8 cellular contexts compared by ENCODE assay signal in the genomic region with DNA sequence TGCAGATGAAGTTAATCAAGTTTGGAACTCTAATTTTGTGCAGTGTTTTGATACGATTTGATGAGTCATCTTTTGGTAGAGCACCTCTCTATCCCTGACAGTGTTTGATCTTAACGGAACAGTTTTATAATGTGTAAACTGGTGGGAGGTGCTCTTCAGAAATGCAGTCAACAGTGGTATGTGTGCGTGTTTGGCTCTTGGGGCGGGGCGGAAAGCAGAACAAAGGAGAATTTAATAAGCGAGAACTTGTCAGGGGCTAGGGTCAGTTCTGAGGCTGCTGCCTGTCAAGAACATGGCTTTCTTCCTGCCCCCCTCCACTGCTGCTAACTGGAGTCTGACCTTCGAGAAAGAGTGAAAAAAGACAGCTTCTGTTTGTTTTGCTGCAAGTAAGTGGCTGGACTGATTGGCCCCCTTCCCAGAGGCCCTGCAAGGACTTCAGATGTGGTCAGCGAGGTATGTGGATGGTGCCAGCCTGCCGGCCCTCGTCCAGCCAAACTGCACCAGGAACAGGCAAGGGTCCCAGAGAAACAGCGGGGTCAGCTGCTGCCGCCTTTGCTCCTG. TPM values are rescaled to one million over a fixed set of nuclear protein-coding genes. Genes with fewer than 3 reads are reported as not detected.
DNase-seq lines count a peak whose midpoint lies in the region; ATAC-seq and TF ChIP-seq lines count a peak whose summit lies in the region.

No MANE protein-coding gene starts in this region.

- peak overlapping the region; percentile 52 for H3K4me2 ChIP-seq in IMR-90 (ENCODE audit: low read depth, low read length)

- peaks cover 38% of the 10 kb centered on the region for H4K20me1 ChIP-seq in IMR-90 (ENCODE audit: insufficient read depth, low read length)

- no peaks in the 10 kb centered on the region for H3K27me3 ChIP-seq in IMR-90 (ENCODE audit: control insufficient read depth, insufficient read depth, low read length)

- H3K27ac Mint-ChIP-seq in endothelial cell (ENCODE audit: unreplicated experiment) = peak overlapping the region; percentile 70
- H3K27ac Mint-ChIP-seq in naive thymus-derived CD8-positive, alpha-beta T cell = peak overlapping the region; percentile 0 to 99 (median 96)

- no peak overlapping the region for H3K27ac ChIP-seq in IMR-90 (ENCODE audit: insufficient read depth, low read length)

- peak overlapping the region; percentile 1 for H2AK9ac ChIP-seq in IMR-90 (replicated peaks; ENCODE audit: low read depth, low read length, poor library complexity)

- H3K4ac ChIP-seq in IMR-90 (ENCODE audit: low read depth, low read length) = peak overlapping the region; percentile 12; the same call in 1 of the 2 replicates

- H3K79me1 ChIP-seq in IMR-90 (ENCODE audit: low read depth in 1 of 2, low read length in 2 of 2) = peaks cover 23 to 85% of the 10 kb centered on the region in 2 experiments

- CTCF ChIA-PET in IMR-90 (lab: Yijun Ruan, JAX) = interaction anchor here (0.5 to 1.1 kb wide), 3 partner anchors 20 to 54 kb away, joined by 3 to 4 read pairs (median 4); no protein-coding TSS in a partner anchor

- no TSS peak for BruUV-seq in IMR-90 (replicated peaks; lab: Mats Ljungman, UMichigan)

- H2BK15ac ChIP-seq in IMR-90 (ENCODE audit: low read depth, low read length) = no peak overlapping the region

- intact Hi-C loops in IMR-90 (cut with micrococcal nuclease) = no loop called here

- H4K5ac ChIP-seq in IMR-90 (ENCODE audit: low read depth, low read length) = peak overlapping the region; percentile 5; the same call in 1 of the 2 replicates

- in situ Hi-C loops in IMR-90 (cut with MboI; ENCODE audit: low sequenced_read_pairs) = no loop called here

- no peak for TF ChIP-seq RAD21 in IMR-90 (IDR thresholded peaks at IDR 0.05; ENCODE audit: low read length)

- H4K8ac ChIP-seq in IMR-90 (ENCODE audit: low read depth in 2 of 2, low read length in 2 of 2) = no peak overlapping the region

- H3K14ac ChIP-seq in IMR-90 (replicated peaks; ENCODE audit: low read depth, low read length) = 0 out of 2 replicates have a peak overlapping the region, but pooled peaks have one; percentile 33

- peaks cover 11% of the 10 kb centered on the region for H3K9me1 ChIP-seq in IMR-90 (ENCODE audit: insufficient read depth, low read length)

- ATAC-seq in IMR-90 (ENCODE audit: low read depth) = peak; percentile 82
- ATAC-seq in naive thymus-derived CD8-positive, alpha-beta T cell = peak; percentile 29 to 44
- peak; percentile 62 for ATAC-seq in stimulated activated naive CD8-positive, alpha-beta T cell treated with anti-CD3 and anti-CD28 coated beads, Interleukin-15, Interleukin-2, amounts not matched to agents 100 U/mL and 50 U/mL, for 24 hours
- ATAC-seq in GM21423 (IDR thresholded peaks at IDR 0.05; ENCODE audit: unreplicated experiment) = no peak
- no peak for ATAC-seq in HG03457 (IDR thresholded peaks at IDR 0.05; ENCODE audit: unreplicated experiment)

- H2AK5ac ChIP-seq in IMR-90 (ENCODE audit: low read depth, low read length) = no peak overlapping the region

- no peak overlapping the region for H3K18ac ChIP-seq in IMR-90 (ENCODE audit: low read depth, low read length)

- no peak overlapping the region for H2BK20ac ChIP-seq in IMR-90 (ENCODE audit: low read depth, low read length)

- H2AFZ ChIP-seq in IMR-90 (replicated peaks; ENCODE audit: low read length, poor library complexity) = peak overlapping the region; percentile 3

- H3K4me3 Mint-ChIP-seq in endothelial cell (ENCODE audit: unreplicated experiment) = peak overlapping the region; percentile 10
- H3K4me3 Mint-ChIP-seq in naive thymus-derived CD8-positive, alpha-beta T cell = peak overlapping the region in 9 of 10 donors; percentile 44 to 82 (median 64)

- no peak for TF ChIP-seq POLR2A in IMR-90 (IDR thresholded peaks at IDR 0.05; ENCODE audit: low read depth, low read length)

- no peak overlapping the region for H2BK5ac ChIP-seq in IMR-90 (ENCODE audit: low read depth, low read length, poor library complexity, severe bottlenecking)

- no peaks in the 10 kb centered on the region for H3K9me3 Mint-ChIP-seq in endothelial cell (ENCODE audit: unreplicated experiment)
- H3K9me3 Mint-ChIP-seq in naive thymus-derived CD8-positive, alpha-beta T cell = no peaks in the 10 kb centered on the region

- peaks cover 16% of the 10 kb centered on the region for H3K36me3 Mint-ChIP-seq in endothelial cell (ENCODE audit: low read depth, unreplicated experiment)
- H3K36me3 Mint-ChIP-seq in naive thymus-derived CD8-positive, alpha-beta T cell = peaks cover 0 to 7% (median 5%) of the 10 kb centered on the region in 3 donors

- peak overlapping the region; percentile 19; the same call in 1 of the 2 replicates for H3K23ac ChIP-seq in IMR-90 (ENCODE audit: low read depth, low read length)

- peaks cover 18% of the 10 kb centered on the region for H3K4me1 Mint-ChIP-seq in endothelial cell (ENCODE audit: unreplicated experiment)
- H3K4me1 Mint-ChIP-seq in naive thymus-derived CD8-positive, alpha-beta T cell = peaks cover 27 to 81% (median 67%) of the 10 kb centered on the region in 4 donors

- H3K4me1 ChIP-seq in IMR-90 (ENCODE audit: control insufficient read depth, insufficient read depth, low read length) = peaks cover 11% of the 10 kb centered on the region

- peaks cover 6% of the 10 kb centered on the region; the same call in 1 of the 2 replicates for H3K36me3 ChIP-seq in IMR-90 (ENCODE audit: control insufficient read depth, insufficient read depth, low read length)

- POLR2A ChIA-PET in IMR-90 (lab: Charles Lee; ENCODE audit: unreplicated experiment) = interaction anchor here (0.5 kb wide), 1 partner anchor 84 kb away, joined by 5 read pairs; no protein-coding TSS in a partner anchor
- POLR2A ChIA-PET in naive thymus-derived CD8-positive, alpha-beta T cell (lab: Charles Lee) = interaction anchor here (0.9 to 11.5 kb wide), 10 partner anchors 9 to 66 kb away, joined by 3 to 185 read pairs (median 7); a partner anchor contains a TSS

- no peak overlapping the region for H4K91ac ChIP-seq in IMR-90 (ENCODE audit: insufficient read depth, low read depth, low read length)

- H3K9ac ChIP-seq in IMR-90 (ENCODE audit: low read depth, low read length) = no peak overlapping the region; the same call in 1 of the 2 replicates

- no peak overlapping the region for H2BK120ac ChIP-seq in IMR-90 (ENCODE audit: low read depth, low read length)

- no peak overlapping the region for H3K56ac ChIP-seq in IMR-90 (ENCODE audit: extremely low read depth, insufficient read depth, low read length)

- WGBS in IMR-90 (ENCODE audit: extremely low coverage in 2 of 2, insufficient read length in 1 of 2), 2 experiments = 0% methylated on average over 1 of the region's 12 CpGs; no CpG with 5 or more reads in 1 of the 2 experiments

- H3K4me3 ChIP-seq in IMR-90 (ENCODE audit: insufficient read depth, low read depth, low read length) = no peak overlapping the region

- dilution Hi-C loops in IMR-90 (cut with HindIII; ENCODE audit: low sequenced_read_pairs, unreplicated experiment) = no loop called here

- TF ChIP-seq CTCF in IMR-90 (conservative IDR thresholded peaks at IDR 0.05; ENCODE audit: low read depth, low read length) (no peak), endothelial cell (IDR thresholded peaks at IDR 0.05; ENCODE audit: unreplicated experiment) (no peak)

- peaks cover 3% of the 10 kb centered on the region for H3K27me3 Mint-ChIP-seq in endothelial cell (ENCODE audit: unreplicated experiment)
- no peaks in the 10 kb centered on the region for H3K27me3 Mint-ChIP-seq in naive thymus-derived CD8-positive, alpha-beta T cell

- DNase-seq in IMR-90 (peak; percentile 71), endothelial cell (ENCODE audit: low spot score) (no peak), NCI-H187 treated with DMSO at 0.1 percent for 48 hours (lab: John Stamatoyannopoulos, UW) (no peak)
- peak; percentile 38 for DNase-seq in activated CD8-positive, alpha-beta memory T cell treated with anti-CD3 and anti-CD28 coated beads, Interleukin-2, amount 50 U/mL, for 1 hour (ENCODE audit: extremely low read depth)
- peak; percentile 19 to 69 (median 43) for DNase-seq in naive thymus-derived CD8-positive, alpha-beta T cell
- DNase-seq in stimulated activated naive CD8-positive, alpha-beta T cell treated with anti-CD3 and anti-CD28 coated beads, Interleukin-15, Interleukin-2, amounts not matched to agents 100 U/mL and 50 U/mL, for 24 hours = peak; percentile 65

- no peaks in the 10 kb centered on the region for H3K9me3 ChIP-seq in IMR-90 (ENCODE audit: control insufficient read depth, insufficient read depth, low read length)

TF ChIP-seq in IMR-90, 13 proteins besides CTCF, POLR2A, EP300 and RAD21 (continues in another document):
- TF ChIP-seq NFE2L2 (IDR thresholded peaks at IDR 0.05; ENCODE audit: low read depth, low read length) (peak; percentile 77), RFX5 (IDR thresholded peaks at IDR 0.05; ENCODE audit: low read depth, low read length) (no peak), SMC3 (IDR thresholded peaks at IDR 0.05; ENCODE audit: low read depth, low read length) (no peak), FOS (IDR thresholded peaks at IDR 0.05; ENCODE audit: low read depth, low read length) (peak; percentile 41; the same call in 1 of the 2 replicates), MXI1 (IDR thresholded peaks at IDR 0.05; ENCODE audit: borderline replicate concordance, low read depth, low read length) (no peak), MAFK (IDR thresholded peaks at IDR 0.05; ENCODE audit: low read depth, low read length) (peak; percentile 65), CHD1 (IDR thresholded peaks at IDR 0.05; ENCODE audit: low read depth, low read length) (no peak), BHLHE40 (IDR thresholded peaks at IDR 0.05; ENCODE audit: low read depth, low read length) (no peak)

RNA-seq across cellular contexts. Expression of a gene that starts 40.8 kb away (rescaled TPM):
- total RNA-seq in IMR-90 (2012; rRNA removed) (1.6 and 1.9 TPM in 2 replicates), endothelial cell (ENCODE audit: unreplicated experiment) (18.6 TPM)
- polyA plus RNA-seq in IMR-90 (2012; rRNA removed) = 6.5 and 7.3 TPM in 2 replicates
- 4.4 and 12.4 TPM in 2 replicates for polyA plus RNA-seq in IMR-90 (2012; cell fraction: cytosol; rRNA removed)
- 14.7 and 19.5 TPM in 2 replicates for polyA plus RNA-seq in IMR-90 (2012; cell fraction: nucleus; rRNA removed; ENCODE audit: low replicate concordance)
- total RNA-seq in naive thymus-derived CD8-positive, alpha-beta T cell = 10 to 100 TPM; 37.0 to 37.4 TPM
- 10 to 100 TPM in 1 of 3 donors, 1 to 10 TPM in 2; 7.2 to 13.0 (median 7.3) TPM for polyA plus RNA-seq in naive thymus-derived CD8-positive, alpha-beta T cell

RNA-seq across cellular contexts. Expression of a gene that starts 59.6 kb away (rescaled TPM):
- total RNA-seq in IMR-90 (2012; rRNA removed) = 184 and 192 TPM in 2 replicates
- 137 and 165 TPM in 2 replicates for polyA plus RNA-seq in IMR-90 (2012; rRNA removed)
- polyA plus RNA-seq in IMR-90 (2012; cell fraction: cytosol; rRNA removed) = 96.8 and 106 TPM in 2 replicates
- polyA plus RNA-seq in IMR-90 (2012; cell fraction: nucleus; rRNA removed; ENCODE audit: low replicate concordance) = 45.0 and 63.3 TPM in 2 replicates
- total RNA-seq in endothelial cell (ENCODE audit: unreplicated experiment) = 134 TPM
- 10 to 100 TPM; 44.5 to 45.6 TPM for total RNA-seq in naive thymus-derived CD8-positive, alpha-beta T cell
- polyA plus RNA-seq in naive thymus-derived CD8-positive, alpha-beta T cell = 100 to 1,000 TPM; 158 to 174 (median 159) TPM

Comparison
In these comparisons a context has a peak if more than half of its experiments do, and no peak if none do; other contexts are left out.
1. ATAC-seq: peak in IMR-90 (single experiment), naive thymus-derived CD8-positive, alpha-beta T cell (2 of 2) and stimulated activated naive CD8-positive, alpha-beta T cell treated with anti-CD3 and anti-CD28 coated beads, Interleukin-15, Interleukin-2, amounts not matched to agents 100 U/mL and 50 U/mL, for 24 hours (single experiment); none in GM21423 (single experiment) and HG03457 (single experiment).
2. DNase-seq: peak in IMR-90 (single experiment), activated CD8-positive, alpha-beta memory T cell treated with anti-CD3 and anti-CD28 coated beads, Interleukin-2, amount 50 U/mL, for 1 hour (single experiment), naive thymus-derived CD8-positive, alpha-beta T cell (10 of 10) and stimulated activated naive CD8-positive, alpha-beta T cell treated with anti-CD3 and anti-CD28 coated beads, Interleukin-15, Interleukin-2, amounts not matched to agents 100 U/mL and 50 U/mL, for 24 hours (single experiment); none in endothelial cell (single experiment) and NCI-H187 treated with DMSO at 0.1 percent for 48 hours (single experiment).